ENCODE assay signal across 11 cellular contexts in genomic region chr3:111723293-111723963, GRCh38. TPM values are rescaled to one million over a fixed set of nuclear protein-coding genes. Genes with fewer than 3 reads are reported as not detected.
DNase-seq lines count a peak whose midpoint lies in the region; ATAC-seq lines count a peak whose summit lies in the region.
"Had no signal": no experiment of that assay in that cellular context is flagged by ENCODE, and none has a peak within 500 bp of the region (broad histone marks: within the 10 kb centered on the region; RNA-seq: fewer than 3 reads in every experiment).

No MANE protein-coding gene starts in this region.

- DNase-seq in EL (peak; percentile 90), RPMI7951 (ENCODE audit: low read depth) (peak; percentile 93), kidney tubule cell (ENCODE audit: low spot score) (peak; percentile 48), ureter (ENCODE audit: low spot score) (no peak), superior temporal gyrus (ENCODE audit: extremely low spot score) (no peak)
- DNase-seq in effector memory CD4-positive, alpha-beta T cell, result no peak
- no peak for DNase-seq in natural killer cell treated with Interleukin-12 subunit alpha and Interleukin-12 subunit beta and Interleukin-15 and Interleukin-18, amount 100 ng/mL, for 72 hours (ENCODE audit: low spot score)

- H3K36me3 ChIP-seq in effector memory CD4-positive, alpha-beta T cell (ENCODE audit: control insufficient read depth, insufficient read depth, low read length), result peaks cover 6% of the 10 kb centered on the region

- no peak overlapping the region for H3K4me3 ChIP-seq in effector memory CD4-positive, alpha-beta T cell (ENCODE audit: insufficient read depth, low read depth, low read length, poor library complexity, severe bottlenecking)

- H3K27ac ChIP-seq in effector memory CD4-positive, alpha-beta T cell (ENCODE audit: insufficient read depth, low read length, poor library complexity, severe bottlenecking), result no peak overlapping the region

- peak overlapping the region in 1 of 2 donors; percentile 40 for H3K27ac Mint-ChIP-seq in natural killer cell treated with Interleukin-12 subunit alpha and Interleukin-12 subunit beta and Interleukin-15 and Interleukin-18, amount 100 ng/mL, for 72 hours
- H3K27ac Mint-ChIP-seq: WTC11 had no signal

- no peak overlapping the region for H3K4me3 Mint-ChIP-seq in natural killer cell treated with Interleukin-12 subunit alpha and Interleukin-12 subunit beta and Interleukin-15 and Interleukin-18, amount 100 ng/mL, for 72 hours
- H3K4me3 Mint-ChIP-seq: neural crest cell, WTC11 had no signal

- H3K9me3 ChIP-seq in effector memory CD4-positive, alpha-beta T cell (ENCODE audit: control insufficient read depth, low read length), result no peaks in the 10 kb centered on the region

- no peaks in the 10 kb centered on the region for H3K9me3 Mint-ChIP-seq in natural killer cell treated with Interleukin-12 subunit alpha and Interleukin-12 subunit beta and Interleukin-15 and Interleukin-18, amount 100 ng/mL, for 72 hours
- H3K9me3 Mint-ChIP-seq: neural crest cell, WTC11 had no signal

- H3K4me1 Mint-ChIP-seq in natural killer cell treated with Interleukin-12 subunit alpha and Interleukin-12 subunit beta and Interleukin-15 and Interleukin-18, amount 100 ng/mL, for 72 hours (ENCODE audit: low read depth in 2 of 2), result peaks cover 2 to 8% of the 10 kb centered on the region in 2 donors
- H3K4me1 Mint-ChIP-seq: neural crest cell had no signal

- H3K27me3 ChIP-seq in effector memory CD4-positive, alpha-beta T cell (replicated peaks; ENCODE audit: control insufficient read depth, insufficient read depth, low read length, poor library complexity, severe bottlenecking), result no peaks in the 10 kb centered on the region

- peaks cover 6% of the 10 kb centered on the region for H3K36me3 Mint-ChIP-seq in natural killer cell treated with Interleukin-12 subunit alpha and Interleukin-12 subunit beta and Interleukin-15 and Interleukin-18, amount 100 ng/mL, for 72 hours
- H3K36me3 Mint-ChIP-seq: WTC11 had no signal

- peak; percentile 72 for ATAC-seq in HG02870 (IDR thresholded peaks at IDR 0.05; ENCODE audit: unreplicated experiment)
- ATAC-seq in natural killer cell treated with Interleukin-12 subunit alpha and Interleukin-12 subunit beta and Interleukin-15 and Interleukin-18, amount 100 ng/mL, for 72 hours, result no peak
- ATAC-seq: HepG2, WTC11 had no signal

- no peaks in the 10 kb centered on the region for H3K4me1 ChIP-seq in effector memory CD4-positive, alpha-beta T cell (ENCODE audit: control insufficient read depth, insufficient read depth, low read length, poor library complexity, severe bottlenecking)

- H3K27me3 Mint-ChIP-seq in natural killer cell treated with Interleukin-12 subunit alpha and Interleukin-12 subunit beta and Interleukin-15 and Interleukin-18, amount 100 ng/mL, for 72 hours, result no peaks in the 10 kb centered on the region

RNA-seq across cellular contexts. Expression of gene PLCXD2, which starts 49.0 kb away (rescaled TPM):
- 1.5 and 1.6 TPM in 2 replicates for total RNA-seq in RPMI7951 (2014; rRNA removed; shearing (Covaris generic))
- 29.9 TPM for total RNA-seq in ureter
- total RNA-seq in natural killer cell treated with Interleukin-12 subunit alpha and Interleukin-12 subunit beta and Interleukin-15 and Interleukin-18, amount 100 ng/mL, for 72 hours, result 10 to 100 TPM; 15.0 to 26.1 TPM

Comparison
In these comparisons a context has a peak if more than half of its experiments do, and no peak if none do; other contexts are left out.
1. DNase-seq: peak in EL (single experiment), RPMI7951 (single experiment) and kidney tubule cell (single experiment); none in effector memory CD4-positive, alpha-beta T cell (0 of 3), ureter (single experiment), natural killer cell treated with Interleukin-12 subunit alpha and Interleukin-12 subunit beta and Interleukin-15 and Interleukin-18, amount 100 ng/mL, for 72 hours (single experiment) and superior temporal gyrus (single experiment).